8 cellular contexts compared by ENCODE assay signal in genomic region chr3:40179016-40179415, GRCh38.
DNase-seq lines count a peak whose midpoint lies in the region; ATAC-seq, FAIRE-seq and TF ChIP-seq lines count a peak whose summit lies in the region.

No MANE protein-coding gene starts in this region.

- intact Hi-C loops in pancreas (cut with DNase I): loop anchor here in 2 of 3 donors (10.0 kb wide), 1 partner anchor 454 kb away; no protein-coding TSS in a partner anchor

- no peak overlapping the region for H3K4me3 ChIP-seq in pancreas

- TF ChIP-seq CTCF in pancreas (IDR thresholded peaks at IDR 0.05): peak; percentile 37 to 63 (median 42)

- no peaks in the 10 kb centered on the region for H3K9me3 ChIP-seq in pancreas

- FAIRE-seq in frontal cortex (lab: Jason Lieb, UNC): no peak
- no peak for FAIRE-seq in pancreas (lab: Jason Lieb, UNC)

- WGBS in pancreas, 2 donors: 17% methylated on average over 3 of the region's 3 CpGs

- H3K36me3 ChIP-seq in pancreas: no peaks in the 10 kb centered on the region

- DNase-seq in SKM-1 (lab: John Stamatoyannopoulos, UW; ENCODE audit: unreplicated experiment) (peak; percentile 3), SKM-1 treated with dmso at 0.1 percent for 144 hours (lab: John Stamatoyannopoulos, UW; ENCODE audit: unreplicated experiment) (no peak), HUDEP-2 (lab: John Stamatoyannopoulos, UW; ENCODE audit: unreplicated experiment in 76 of 76) (peak in 44 of 76 experiments; percentile 1 to 57 (median 23)), RKO (ENCODE audit: low spot score) (peak; percentile 63), frontal cortex (ENCODE audit: low spot score in 2 of 2) (peak; percentile 30 to 54), pancreas (peak; percentile 34 to 85 (median 71)), ureter (ENCODE audit: low spot score) (peak; percentile 77)
- DNase-seq in activated effector memory CD4-positive, alpha-beta T cell treated with anti-CD3 and anti-CD28 coated beads, Interleukin-2, amount 50 U/mL, for 16 hours: peak; percentile 80

- H3K4me1 ChIP-seq in pancreas: no peaks in the 10 kb centered on the region

- H3K27me3 ChIP-seq in pancreas: no peaks in the 10 kb centered on the region

- H3K27ac ChIP-seq in pancreas: no peak overlapping the region

- ATAC-seq in pancreas: peak; percentile 50 to 89 (median 84)
